1 cellular context compared by ENCODE assay signal in genomic region chr6:45688180-45688579, GRCh38.
TF ChIP-seq lines count a peak whose summit lies in the region.

No MANE protein-coding gene starts in this region.

TF ChIP-seq in GM12878, 131 proteins besides CTCF, POLR2A, EP300 and RAD21 (continued from another document):
- TF ChIP-seq E2F8 (IDR thresholded peaks at IDR 0.05; ENCODE audit: low read depth, partially characterized antibody) (no peak), TAF1 (IDR thresholded peaks at IDR 0.05; ENCODE audit: borderline replicate concordance, low read depth, low read length) (no peak), CREM (IDR thresholded peaks at IDR 0.05; ENCODE audit: low read depth) (no peak), ZNF622 (IDR thresholded peaks at IDR 0.05) (no peak), DPF2 (IDR thresholded peaks at IDR 0.05) (no peak), RUNX3 (IDR thresholded peaks at IDR 0.05; ENCODE audit: low read length) (no peak)
- TF ChIP-seq, protein P1, sequence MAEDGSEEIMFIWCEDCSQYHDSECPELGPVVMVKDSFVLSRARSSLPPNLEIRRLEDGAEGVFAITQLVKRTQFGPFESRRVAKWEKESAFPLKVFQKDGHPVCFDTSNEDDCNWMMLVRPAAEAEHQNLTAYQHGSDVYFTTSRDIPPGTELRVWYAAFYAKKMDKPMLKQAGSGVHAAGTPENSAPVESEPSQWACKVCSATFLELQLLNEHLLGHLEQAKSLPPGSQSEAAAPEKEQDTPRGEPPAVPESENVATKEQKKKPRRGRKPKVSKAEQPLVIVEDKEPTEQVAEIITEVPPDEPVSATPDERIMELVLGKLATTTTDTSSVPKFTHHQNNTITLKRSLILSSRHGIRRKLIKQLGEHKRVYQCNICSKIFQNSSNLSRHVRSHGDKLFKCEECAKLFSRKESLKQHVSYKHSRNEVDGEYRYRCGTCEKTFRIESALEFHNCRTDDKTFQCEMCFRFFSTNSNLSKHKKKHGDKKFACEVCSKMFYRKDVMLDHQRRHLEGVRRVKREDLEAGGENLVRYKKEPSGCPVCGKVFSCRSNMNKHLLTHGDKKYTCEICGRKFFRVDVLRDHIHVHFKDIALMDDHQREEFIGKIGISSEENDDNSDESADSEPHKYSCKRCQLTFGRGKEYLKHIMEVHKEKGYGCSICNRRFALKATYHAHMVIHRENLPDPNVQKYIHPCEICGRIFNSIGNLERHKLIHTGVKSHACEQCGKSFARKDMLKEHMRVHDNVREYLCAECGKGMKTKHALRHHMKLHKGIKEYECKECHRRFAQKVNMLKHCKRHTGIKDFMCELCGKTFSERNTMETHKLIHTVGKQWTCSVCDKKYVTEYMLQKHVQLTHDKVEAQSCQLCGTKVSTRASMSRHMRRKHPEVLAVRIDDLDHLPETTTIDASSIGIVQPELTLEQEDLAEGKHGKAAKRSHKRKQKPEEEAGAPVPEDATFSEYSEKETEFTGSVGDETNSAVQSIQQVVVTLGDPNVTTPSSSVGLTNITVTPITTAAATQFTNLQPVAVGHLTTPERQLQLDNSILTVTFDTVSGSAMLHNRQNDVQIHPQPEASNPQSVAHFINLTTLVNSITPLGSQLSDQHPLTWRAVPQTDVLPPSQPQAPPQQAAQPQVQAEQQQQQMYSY (CRISPR knock-in tag; IDR thresholded peaks at IDR 0.05): no peak
